ENCODE assay signal across 29 cellular contexts in the genomic region with DNA sequence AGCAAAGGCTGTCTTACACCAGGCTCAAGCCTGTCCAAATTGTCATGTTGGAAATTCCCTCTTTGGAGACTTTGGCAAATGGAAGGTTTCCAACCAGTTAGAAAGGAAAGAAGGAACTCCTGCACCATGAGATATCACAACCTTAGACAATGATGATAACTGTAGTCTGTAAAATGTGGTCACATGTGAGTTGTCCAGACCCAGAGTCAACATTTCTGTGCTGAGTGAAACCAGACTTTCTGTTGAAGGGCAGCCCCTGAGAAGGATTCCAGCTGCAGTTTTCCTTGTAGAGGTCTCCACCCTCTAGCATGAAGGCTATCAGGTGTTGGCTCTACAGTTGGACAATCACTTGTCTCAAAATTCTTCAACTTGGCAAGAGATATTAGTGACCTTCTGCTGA.
"Had no signal": no experiment of that assay in that cellular context is flagged by ENCODE, and none has a peak within 500 bp of the region (broad histone marks: within the 10 kb centered on the region; RNA-seq: fewer than 3 reads in every experiment).

No MANE protein-coding gene starts in this region.

- H3K36me3 ChIP-seq: stomach, suprapubic skin, thoracic aorta, thyroid gland, tibial artery, tibial nerve, transverse colon, upper lobe of left lung, upper lobe of right lung, uterus, vagina had no signal

- H3K27ac Mint-ChIP-seq: stimulated activated effector memory CD8-positive, alpha-beta T cell treated with anti-CD3 and anti-CD28 coated beads, Interleukin-12 subunit alpha, Interleukin-12 subunit beta, amount 100 ng/mL, for 72 hours; stimulated activated memory B cell treated with anti-CD40 and anti-IgM and Interleukin-4, amounts not matched to agents 10 μg/mL and 1 μg/mL and 100 μg/mL, for 72 hours; stimulated activated naive B cell treated with anti-CD40 and anti-IgM and Interleukin-4, amounts not matched to agents 10 μg/mL and 1 μg/mL and 100 μg/mL, for 72 hours; stimulated activated naive CD8-positive, alpha-beta T cell treated with anti-CD3 and anti-CD28 coated beads, Interleukin-15, amount 100 ng/mL, for 72 hours; stimulated activated naive CD8-positive, alpha-beta T cell treated with anti-CD3 and anti-CD28 coated beads, Interleukin-15, Interleukin-2, amounts not matched to agents 100 ng/mL and 50 ng/mL, for 24 hours; type B pancreatic cell had no signal

- H3K27ac ChIP-seq: stomach, suprapubic skin, testis, thoracic aorta, thyroid gland, tibial artery, tibial nerve, transverse colon, upper lobe of left lung, upper lobe of right lung, uterus, vagina had no signal

- H3K4me3 Mint-ChIP-seq: stimulated activated effector memory CD8-positive, alpha-beta T cell treated with anti-CD3 and anti-CD28 coated beads, Interleukin-12 subunit alpha, Interleukin-12 subunit beta, amount 100 ng/mL, for 72 hours; stimulated activated memory B cell treated with anti-CD40 and anti-IgM and Interleukin-4, amounts not matched to agents 10 μg/mL and 1 μg/mL and 100 μg/mL, for 72 hours; stimulated activated naive B cell treated with anti-CD40 and anti-IgM and Interleukin-4, amounts not matched to agents 10 μg/mL and 1 μg/mL and 100 μg/mL, for 72 hours; stimulated activated naive CD8-positive, alpha-beta T cell treated with anti-CD3 and anti-CD28 coated beads, Interleukin-15, amount 100 ng/mL, for 72 hours; stimulated activated naive CD8-positive, alpha-beta T cell treated with anti-CD3 and anti-CD28 coated beads, Interleukin-15, Interleukin-2, amounts not matched to agents 100 ng/mL and 50 ng/mL, for 24 hours; type B pancreatic cell had no signal

- H3K4me1 Mint-ChIP-seq: stimulated activated effector memory CD8-positive, alpha-beta T cell treated with anti-CD3 and anti-CD28 coated beads, Interleukin-12 subunit alpha, Interleukin-12 subunit beta, amount 100 ng/mL, for 72 hours; stimulated activated memory B cell treated with anti-CD40 and anti-IgM and Interleukin-4, amounts not matched to agents 10 μg/mL and 1 μg/mL and 100 μg/mL, for 72 hours; stimulated activated naive B cell treated with anti-CD40 and anti-IgM and Interleukin-4, amounts not matched to agents 10 μg/mL and 1 μg/mL and 100 μg/mL, for 72 hours; stimulated activated naive CD8-positive, alpha-beta T cell treated with anti-CD3 and anti-CD28 coated beads, Interleukin-15, amount 100 ng/mL, for 72 hours had no signal

- H3K4me3 ChIP-seq: stomach, suprapubic skin, testis, thoracic aorta, thyroid gland, tibial artery, tibial nerve, transverse colon, upper lobe of left lung, upper lobe of right lung, uterus, vagina had no signal

- H3K9me3 Mint-ChIP-seq: stimulated activated memory B cell treated with anti-CD40 and anti-IgM and Interleukin-4, amounts not matched to agents 10 μg/mL and 1 μg/mL and 100 μg/mL, for 72 hours; stimulated activated naive B cell treated with anti-CD40 and anti-IgM and Interleukin-4, amounts not matched to agents 10 μg/mL and 1 μg/mL and 100 μg/mL, for 72 hours; stimulated activated naive CD8-positive, alpha-beta T cell treated with anti-CD3 and anti-CD28 coated beads, Interleukin-15, amount 100 ng/mL, for 72 hours; stimulated activated naive CD8-positive, alpha-beta T cell treated with anti-CD3 and anti-CD28 coated beads, Interleukin-15, Interleukin-2, amounts not matched to agents 100 ng/mL and 50 ng/mL, for 24 hours; type B pancreatic cell had no signal

- H3K9me3 ChIP-seq: stomach, suprapubic skin, testis, thoracic aorta, tibial artery, tibial nerve, transverse colon, upper lobe of left lung, upper lobe of right lung, uterus, vagina had no signal

- H3K4me1 ChIP-seq: stomach, suprapubic skin, testis, thyroid gland, tibial artery, tibial nerve, transverse colon, upper lobe of left lung, upper lobe of right lung, uterus, vagina had no signal

- H3K36me3 Mint-ChIP-seq: stimulated activated effector memory CD8-positive, alpha-beta T cell treated with anti-CD3 and anti-CD28 coated beads, Interleukin-12 subunit alpha, Interleukin-12 subunit beta, amount 100 ng/mL, for 72 hours; stimulated activated memory B cell treated with anti-CD40 and anti-IgM and Interleukin-4, amounts not matched to agents 10 μg/mL and 1 μg/mL and 100 μg/mL, for 72 hours; stimulated activated naive B cell treated with anti-CD40 and anti-IgM and Interleukin-4, amounts not matched to agents 10 μg/mL and 1 μg/mL and 100 μg/mL, for 72 hours; type B pancreatic cell had no signal

- H3K27me3 ChIP-seq: stomach, suprapubic skin, testis, thyroid gland, tibial artery, tibial nerve, transverse colon, upper lobe of left lung, upper lobe of right lung, vagina had no signal

- H3K27me3 Mint-ChIP-seq: stimulated activated memory B cell treated with anti-CD40 and anti-IgM and Interleukin-4, amounts not matched to agents 10 μg/mL and 1 μg/mL and 100 μg/mL, for 72 hours; stimulated activated naive B cell treated with anti-CD40 and anti-IgM and Interleukin-4, amounts not matched to agents 10 μg/mL and 1 μg/mL and 100 μg/mL, for 72 hours; stimulated activated naive CD8-positive, alpha-beta T cell treated with anti-CD3 and anti-CD28 coated beads, Interleukin-15, amount 100 ng/mL, for 72 hours; stimulated activated naive CD8-positive, alpha-beta T cell treated with anti-CD3 and anti-CD28 coated beads, Interleukin-15, Interleukin-2, amounts not matched to agents 100 ng/mL and 50 ng/mL, for 24 hours; type B pancreatic cell had no signal

- FAIRE-seq: urothelium cell line had no signal

- DNase-seq: stimulated activated CD4-positive, alpha-beta T cell treated with anti-CD3 and anti-CD28 coated beads, Interleukin-2, amount 100 ng/mL, for 48 hours; stimulated activated CD4-positive, alpha-beta T cell treated with anti-CD3 and anti-CD28 coated beads, Interleukin-4, amount 100 ng/mL, for 1 hour; stimulated activated CD4-positive, alpha-beta T cell treated with anti-CD3 and anti-CD28 coated beads, Interleukin-4, amount 100 ng/mL, for 24 hours; stimulated activated CD4-positive, alpha-beta T cell treated with anti-CD3 and anti-CD28 coated beads, Interleukin-4, amount 100 ng/mL, for 4 hours; stimulated activated CD8-positive, alpha-beta memory T cell treated with anti-CD3 and anti-CD28 coated beads, Interleukin-4, amount 100 ng/mL, for 48 hours; stimulated activated naive B cell treated with anti-CD40 and anti-IgM and Interleukin-4, amounts not matched to agents 10 μg/mL and 1 μg/mL and 100 μg/mL, for 72 hours; stimulated activated naive CD4-positive, alpha-beta T cell; stimulated activated naive CD4-positive, alpha-beta T cell treated with Interleukin-2 at 50 U/mL for 16 hours; stimulated activated naive CD8-positive, alpha-beta T cell treated with anti-CD3 and anti-CD28 coated beads, Interleukin-15, amount 100 ng/mL, for 72 hours; stimulated activated naive CD8-positive, alpha-beta T cell treated with anti-CD3 and anti-CD28 coated beads, Interleukin-15, Interleukin-2, amounts not matched to agents 100 U/mL and 50 U/mL, for 24 hours; stomach; substantia nigra; testis; thyroid gland; tibial artery; transverse colon; trophoblast cell; upper lobe of left lung; upper lobe of right lung; uterus had no signal
